In genomic region chr10:78407009-78407711, GRCh38 we compare ENCODE assay signal across 9 cellular contexts.
DNase-seq lines count a peak whose midpoint lies in the region; ATAC-seq and TF ChIP-seq lines count a peak whose summit lies in the region.
"Had no signal": no experiment of that assay in that cellular context is flagged by ENCODE, and none has a peak within 500 bp of the region (broad histone marks: within the 10 kb centered on the region; RNA-seq: fewer than 3 reads in every experiment).

No MANE protein-coding gene starts in this region.

- H3K4me1 ChIP-seq in NT2/D1 (ENCODE audit: insufficient read depth, insufficient read length) (peaks cover 10% of the 10 kb centered on the region), neuron (ENCODE audit: insufficient read depth, low read length) (peaks cover 32% of the 10 kb centered on the region), suprapubic skin (peaks cover 28% of the 10 kb centered on the region)

- WGBS in suprapubic skin = 33% methylated on average over 13 of the region's 20 CpGs

- TF ChIP-seq EP300 in suprapubic skin (IDR thresholded peaks at IDR 0.05) = no peak

- no peak for TF ChIP-seq CTCF in suprapubic skin (IDR thresholded peaks at IDR 0.05)

- H3K9me3 ChIP-seq in NT2/D1 (ENCODE audit: insufficient read depth, low read length) (no peaks in the 10 kb centered on the region), neuron (ENCODE audit: low read length) (no peaks in the 10 kb centered on the region), suprapubic skin (no peaks in the 10 kb centered on the region)

- H3K36me3 ChIP-seq in NT2/D1 (ENCODE audit: insufficient read depth, insufficient read length, low read length) = no peaks in the 10 kb centered on the region
- no peaks in the 10 kb centered on the region for H3K36me3 ChIP-seq in neuron (ENCODE audit: insufficient read depth, low read length)
- H3K36me3 ChIP-seq in suprapubic skin = no peaks in the 10 kb centered on the region

- peak overlapping the region; percentile 32 for H2AFZ ChIP-seq in neuron (ENCODE audit: low read depth, low read length)

- H3K27me3 ChIP-seq in NT2/D1 (ENCODE audit: insufficient read depth, insufficient read length) (no peaks in the 10 kb centered on the region), neuron (ENCODE audit: insufficient read depth, low read length) (no peaks in the 10 kb centered on the region), suprapubic skin (peaks cover 13% of the 10 kb centered on the region)

- ATAC-seq in GM19035 (IDR thresholded peaks at IDR 0.05; ENCODE audit: unreplicated experiment) = no peak

- H3K9ac ChIP-seq in NT2/D1 (ENCODE audit: insufficient read length, low read depth) = peak overlapping the region; percentile 68
- H3K9ac ChIP-seq: KMS-11 had no signal

- TF ChIP-seq POLR2A in suprapubic skin (IDR thresholded peaks at IDR 0.05) = no peak

- no peak overlapping the region for H3K27ac ChIP-seq in suprapubic skin
- H3K27ac ChIP-seq: KMS-11 had no signal

- DNase-seq in DMS53 treated with DMSO at 0.1 percent for 48 hours (lab: John Stamatoyannopoulos, UW; ENCODE audit: unreplicated experiment) (peak; percentile 78), HK-2 (ENCODE audit: unreplicated experiment) (peak; percentile 65), NT2/D1 (ENCODE audit: low read depth, low spot score) (peak; percentile 92), germinal center (ENCODE audit: low spot score) (peak; percentile 79), suprapubic skin (ENCODE audit: low spot score in 2 of 2) (peak in 1 of 2 donors; percentile 76)
- DNase-seq in activated naive CD4-positive, alpha-beta T cell treated with Interleukin-2 at 50 U/mL for 16 hours = peak; percentile 60

- H3K4me3 ChIP-seq in NT2/D1 (ENCODE audit: insufficient read length, low read depth) = peak overlapping the region; percentile 47
- H3K4me3 ChIP-seq in neuron (ENCODE audit: low read length) = peak overlapping the region; percentile 51
- H3K4me3 ChIP-seq in suprapubic skin = peak overlapping the region; percentile 17
